ENCODE assay signal across 25 cellular contexts in genomic region chr20:2004171-2004570, GRCh38. TPM values are rescaled to one million over a fixed set of nuclear protein-coding genes. Genes with fewer than 3 reads are reported as not detected.
DNase-seq lines count a peak whose midpoint lies in the region; ATAC-seq and TF ChIP-seq lines count a peak whose summit lies in the region.
"Had no signal": no experiment of that assay in that cellular context is flagged by ENCODE, and none has a peak within 500 bp of the region (broad histone marks: within the 10 kb centered on the region; RNA-seq: fewer than 3 reads in every experiment).

No MANE protein-coding gene starts in this region.

- no peak overlapping the region for H4K8ac ChIP-seq in H9 (replicated peaks; ENCODE audit: insufficient read length, low read depth, low read length)

- H3T11ph ChIP-seq in H9 (ENCODE audit: low read length) = no peak overlapping the region

- no peaks in the 10 kb centered on the region for H3K9me3 Mint-ChIP-seq in H9
- no peaks in the 10 kb centered on the region for H3K9me3 Mint-ChIP-seq in activated T-cell treated with anti-CD3 and anti-CD28 coated beads, Interleukin-2, amount 50 U/mL, for 24 hours
- H3K9me3 Mint-ChIP-seq: CD14-positive monocyte; CD4-positive, alpha-beta T cell; CD8-positive, alpha-beta memory T cell had no signal

- no peak overlapping the region for H2AFZ ChIP-seq in H9 (ENCODE audit: low read length)
- H2AFZ ChIP-seq: GM23248 had no signal

- no peak overlapping the region for H2BK15ac ChIP-seq in H9 (ENCODE audit: low read depth, low read length)

- H3K9ac ChIP-seq in H9 (ENCODE audit: extremely low read depth, insufficient read length, low read length) = no peak overlapping the region
- H3K9ac ChIP-seq: BLaER1 treated with 17β-estradiol and CSF1 and Interleukin-3, amounts not matched to agents 10 nM and 100 nM; GM23248 had no signal

- no peak overlapping the region for H2BK12ac ChIP-seq in H9 (ENCODE audit: insufficient read length, low read depth, low read length)

- no peak overlapping the region for H2BK20ac ChIP-seq in H9 (ENCODE audit: low read depth, low read length, poor library complexity, severe bottlenecking)

- no peak overlapping the region for H3K4ac ChIP-seq in H9 (ENCODE audit: low read depth, low read length)

- H3K27ac ChIP-seq in H9 (ENCODE audit: insufficient read length, low read depth, low read length) (no peak overlapping the region), coronary artery (no peak overlapping the region)
- H3K27ac ChIP-seq: A549; BLaER1 treated with 17β-estradiol and CSF1 and Interleukin-3, amounts not matched to agents 10 nM and 100 nM; GM23248 had no signal

- no CpG with 5 or more reads among the region's 1 CpG for WGBS in H9 (ENCODE audit: extremely low coverage, insufficient read length, low lambda C conversion rate)

- H3K4me1 ChIP-seq in H9 (ENCODE audit: insufficient read depth, low read length) = no peaks in the 10 kb centered on the region
- H3K4me1 ChIP-seq: A549; BE2C; BLaER1 treated with 17β-estradiol and CSF1 and Interleukin-3, amounts not matched to agents 10 nM and 100 nM had no signal

- no peak overlapping the region for H3K4me2 ChIP-seq in H9 (ENCODE audit: insufficient read depth, insufficient read length, low read length)
- H3K4me2 ChIP-seq: A549; BLaER1 treated with 17β-estradiol and CSF1 and Interleukin-3, amounts not matched to agents 10 nM and 100 nM had no signal

- H3K4me3 ChIP-seq in coronary artery = no peak overlapping the region
- H3K4me3 ChIP-seq: A549; BLaER1 treated with 17β-estradiol and CSF1 and Interleukin-3, amounts not matched to agents 10 nM and 100 nM; GM23248 had no signal

- H3K9me3 ChIP-seq in H9 (ENCODE audit: control insufficient read depth, low read depth, low read length) = no peaks in the 10 kb centered on the region
- H3K9me3 ChIP-seq: A549; BE2C; BLaER1 treated with 17β-estradiol and CSF1 and Interleukin-3, amounts not matched to agents 10 nM and 100 nM had no signal

- H4K5ac ChIP-seq in H9 (ENCODE audit: insufficient read length, low read depth, low read length) = no peak overlapping the region

- no peak overlapping the region for H3K18ac ChIP-seq in H9 (ENCODE audit: insufficient read length, low read depth, low read length)

- H3K79me2 ChIP-seq in H9 (ENCODE audit: insufficient read depth, low read length) = no peaks in the 10 kb centered on the region

- no peaks in the 10 kb centered on the region for H3K27me3 ChIP-seq in H9 (ENCODE audit: insufficient read depth, low read length)
- H3K27me3 ChIP-seq: BE2C; BLaER1 treated with 17β-estradiol and CSF1 and Interleukin-3, amounts not matched to agents 10 nM and 100 nM had no signal

- no peaks in the 10 kb centered on the region for H3K79me1 ChIP-seq in H9 (ENCODE audit: insufficient read depth, low read depth, low read length, poor library complexity, severe bottlenecking)

- no peak overlapping the region for H4K91ac ChIP-seq in H9 (ENCODE audit: insufficient read length, low read depth, low read length)

- no peaks in the 10 kb centered on the region for H4K20me1 ChIP-seq in H9 (ENCODE audit: control insufficient read depth, insufficient read depth, insufficient read length)
- H4K20me1 ChIP-seq: BLaER1 treated with 17β-estradiol and CSF1 and Interleukin-3, amounts not matched to agents 10 nM and 100 nM had no signal

- no peak overlapping the region for H3K56ac ChIP-seq in H9 (ENCODE audit: insufficient read length, low read depth, low read length)

- no peak overlapping the region for H2AK5ac ChIP-seq in H9 (ENCODE audit: insufficient read length, low read length)

- no peaks in the 10 kb centered on the region for H3K23me2 ChIP-seq in H9 (ENCODE audit: insufficient read length, low read depth, low read length, poor library complexity, severe bottlenecking)

- peaks cover 26 to 41% of the 10 kb centered on the region in 2 experiments for H3K4me1 Mint-ChIP-seq in H9
- H3K4me1 Mint-ChIP-seq in activated T-cell treated with anti-CD3 and anti-CD28 coated beads, Interleukin-2, amount 50 U/mL, for 24 hours (ENCODE audit: low read depth) = no peaks in the 10 kb centered on the region
- H3K4me1 Mint-ChIP-seq: CD8-positive, alpha-beta memory T cell had no signal

- no peak overlapping the region for H3K14ac ChIP-seq in H9 (ENCODE audit: insufficient read depth, low read length)

- no peak for ATAC-seq in GM18873 (IDR thresholded peaks at IDR 0.05; ENCODE audit: low FRiP score, unreplicated experiment)
- ATAC-seq: A549, HCT116 had no signal

- peaks cover 34% of the 10 kb centered on the region for H3K27me3 Mint-ChIP-seq in H9 (ENCODE audit: low read depth)
- H3K27me3 Mint-ChIP-seq in activated T-cell treated with anti-CD3 and anti-CD28 coated beads, Interleukin-2, amount 50 U/mL, for 24 hours = peaks cover 47% of the 10 kb centered on the region

- no peak overlapping the region for H3K4me3 Mint-ChIP-seq in H9
- H3K4me3 Mint-ChIP-seq in activated T-cell treated with anti-CD3 and anti-CD28 coated beads, Interleukin-2, amount 50 U/mL, for 24 hours = no peak overlapping the region
- H3K4me3 Mint-ChIP-seq: CD14-positive monocyte; CD4-positive, alpha-beta T cell; CD8-positive, alpha-beta memory T cell had no signal

- DNase-seq in H9 (peak; percentile 5), coronary artery (ENCODE audit: low spot score) (peak; percentile 5), islet precursor cell (peak; percentile 18), NCI-H82 (lab: John Stamatoyannopoulos, UW) (no peak)
- no peak for DNase-seq in activated T-cell treated with anti-CD3 and anti-CD28 coated beads, Interleukin-2, amount 50 U/mL, for 24 hours
- DNase-seq: 8988T; ACHN; AML-193; BE2C; Calu3; CD4-positive, alpha-beta T cell; CD8-positive, alpha-beta memory T cell; COR-L47; DMS53; DMS79 treated with DMSO at 0.1 percent for 48 hours; GF-D8; GM23248; H7 had no signal

- H2BK5ac ChIP-seq in H9 (ENCODE audit: insufficient read length, low read length) = no peak overlapping the region

- H3K23ac ChIP-seq in H9 (ENCODE audit: insufficient read length, low read depth, low read length) = no peak overlapping the region

- H3K27ac Mint-ChIP-seq in H9 = no peak overlapping the region
- H3K27ac Mint-ChIP-seq in activated T-cell treated with anti-CD3 and anti-CD28 coated beads, Interleukin-2, amount 50 U/mL, for 24 hours = no peak overlapping the region
- H3K27ac Mint-ChIP-seq: CD14-positive monocyte; CD4-positive, alpha-beta T cell; CD8-positive, alpha-beta memory T cell had no signal

- TF ChIP-seq CTCF in H9 (conservative IDR thresholded peaks at IDR 0.05) (no peak), coronary artery (IDR thresholded peaks at IDR 0.05) (no peak)

- no peaks in the 10 kb centered on the region for H3K36me3 Mint-ChIP-seq in H9 (ENCODE audit: insufficient read depth in 1 of 3, low read depth in 3 of 3)
- H3K36me3 Mint-ChIP-seq in activated T-cell treated with anti-CD3 and anti-CD28 coated beads, Interleukin-2, amount 50 U/mL, for 24 hours (ENCODE audit: low read depth) = no peaks in the 10 kb centered on the region
- H3K36me3 Mint-ChIP-seq: CD14-positive monocyte; CD8-positive, alpha-beta memory T cell had no signal

- no peak overlapping the region for H2BK120ac ChIP-seq in H9 (ENCODE audit: low read depth, low read length, poor library complexity, severe bottlenecking)

RNA-seq across cellular contexts. Expression of gene PDYN, which starts 10.3 kb away (rescaled TPM):
- total RNA-seq in H9 (2021) = 0.59 and 0.63 TPM in 2 replicates
- total RNA-seq: Calu3; CD4-positive, alpha-beta T cell; CD8-positive, alpha-beta memory T cell; Daoy; G401; GM23248 had no signal

Comparison
In these comparisons a context has a peak if more than half of its experiments do, and no peak if none do; other contexts are left out.
1. DNase-seq: peak in H9 (single experiment), coronary artery (single experiment) and islet precursor cell (single experiment); none in activated T-cell treated with anti-CD3 and anti-CD28 coated beads, Interleukin-2, amount 50 U/mL, for 24 hours (single experiment) and NCI-H82 (single experiment).